In the genomic region with DNA sequence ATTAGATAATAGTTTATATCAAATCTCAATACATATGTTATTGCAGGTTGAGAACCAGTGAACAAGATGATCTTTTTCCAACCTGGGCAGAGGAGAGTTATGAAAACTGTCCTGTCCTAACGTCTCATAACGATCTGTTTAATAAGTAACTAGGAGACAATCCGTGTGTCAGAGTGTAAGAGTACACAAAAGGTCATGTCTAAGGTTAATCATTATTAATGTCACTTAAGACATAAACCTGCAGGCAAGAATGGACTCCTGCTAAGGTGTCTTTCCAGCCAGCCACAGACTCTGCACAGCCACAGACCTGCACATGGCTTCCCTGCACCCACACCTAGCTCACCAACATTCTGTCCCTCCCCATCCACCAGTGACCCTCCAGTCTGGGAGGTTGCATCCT, we compare ENCODE assay signal across 22 cellular contexts. TPM values are rescaled to one million over a fixed set of nuclear protein-coding genes. Genes with fewer than 3 reads are reported as not detected.
"Had no signal": no experiment of that assay in that cellular context is flagged by ENCODE, and none has a peak within 500 bp of the region (broad histone marks: within the 10 kb centered on the region; RNA-seq: fewer than 3 reads in every experiment).

No MANE protein-coding gene starts in this region.

- H3K4me3 ChIP-seq: body of pancreas, dorsolateral prefrontal cortex, lower lobe of right lung, ovary, thoracic aorta, upper lobe of right lung had no signal

- H3K4me1 Mint-ChIP-seq: activated CD4-positive, alpha-beta memory T cell treated with anti-CD3 and anti-CD28 coated beads, Interleukin-2, amount 10 ng/mL, durations not matched to agents 7 days and 5 days; activated naive CD8-positive, alpha-beta T cell treated with anti-CD3 and anti-CD28 coated beads for 36 hours; activated T-helper 17 cell treated with anti-CD3 and anti-CD28 coated beads, Interleukin-2, amount 50 U/mL, for 72 hours; natural killer cell; stimulated activated naive B cell treated with anti-CD40 and anti-IgM and Interleukin-4, amounts not matched to agents 10 μg/mL and 1 μg/mL and 100 μg/mL, for 72 hours had no signal

- H3K36me3 Mint-ChIP-seq: activated naive CD8-positive, alpha-beta T cell treated with anti-CD3 and anti-CD28 coated beads for 36 hours; natural killer cell; stimulated activated naive B cell treated with anti-CD40 and anti-IgM and Interleukin-4, amounts not matched to agents 10 μg/mL and 1 μg/mL and 100 μg/mL, for 72 hours had no signal

- H3K4me3 Mint-ChIP-seq: activated CD4-positive, alpha-beta memory T cell treated with anti-CD3 and anti-CD28 coated beads, Interleukin-2, amount 10 ng/mL, durations not matched to agents 7 days and 5 days; activated naive CD8-positive, alpha-beta T cell treated with anti-CD3 and anti-CD28 coated beads for 36 hours; activated T-helper 17 cell treated with anti-CD3 and anti-CD28 coated beads, Interleukin-2, amount 50 U/mL, for 72 hours; natural killer cell; stimulated activated naive B cell treated with anti-CD40 and anti-IgM and Interleukin-4, amounts not matched to agents 10 μg/mL and 1 μg/mL and 100 μg/mL, for 72 hours had no signal

- H3K4me1 ChIP-seq: body of pancreas, foreskin keratinocyte, lower lobe of right lung, upper lobe of right lung had no signal

- H3K27me3 ChIP-seq: body of pancreas, dorsolateral prefrontal cortex, ovary, upper lobe of right lung had no signal

- H3K36me3 ChIP-seq: lower lobe of right lung, ovary, thoracic aorta, upper lobe of right lung had no signal

- DNase-seq: activated CD4-positive, alpha-beta memory T cell treated with anti-CD3 and anti-CD28 coated beads, Interleukin-2, amount 10 ng/mL, durations not matched to agents 7 days and 5 days; activated naive CD4-positive, alpha-beta T cell; activated naive CD8-positive, alpha-beta T cell treated with anti-CD3 and anti-CD28 coated beads for 36 hours; activated T-cell treated with anti-CD3 and anti-CD28 coated beads, Interleukin-2, amount 50 U/mL, for 1 hour; amygdala; body of pancreas; dorsolateral prefrontal cortex; foreskin keratinocyte; glutamatergic neuron; hypothalamus; lower lobe of right lung; natural killer cell; ovary; stimulated activated naive B cell treated with anti-CD40 and anti-IgM and Interleukin-4, amounts not matched to agents 10 μg/mL and 1 μg/mL and 100 μg/mL, for 72 hours; upper lobe of right lung had no signal

- H3K27ac Mint-ChIP-seq: activated CD4-positive, alpha-beta memory T cell treated with anti-CD3 and anti-CD28 coated beads, Interleukin-2, amount 10 ng/mL, durations not matched to agents 7 days and 5 days; activated naive CD8-positive, alpha-beta T cell treated with anti-CD3 and anti-CD28 coated beads for 36 hours; activated T-helper 17 cell treated with anti-CD3 and anti-CD28 coated beads, Interleukin-2, amount 50 U/mL, for 72 hours; natural killer cell; stimulated activated naive B cell treated with anti-CD40 and anti-IgM and Interleukin-4, amounts not matched to agents 10 μg/mL and 1 μg/mL and 100 μg/mL, for 72 hours had no signal

- ATAC-seq: activated T-helper 17 cell treated with anti-CD3 and anti-CD28 coated beads, Interleukin-2, amount 50 U/mL, for 72 hours; body of pancreas; foreskin keratinocyte; lower lobe of right lung; natural killer cell; stimulated activated naive B cell treated with anti-CD40 and anti-IgM and Interleukin-4, amounts not matched to agents 10 μg/mL and 1 μg/mL and 100 μg/mL, for 72 hours; upper lobe of right lung had no signal

- H3K27ac ChIP-seq: body of pancreas, dorsolateral prefrontal cortex, foreskin keratinocyte, lower lobe of right lung, ovary, thoracic aorta, upper lobe of right lung had no signal

- H3K9me3 Mint-ChIP-seq: activated CD4-positive, alpha-beta memory T cell treated with anti-CD3 and anti-CD28 coated beads, Interleukin-2, amount 10 ng/mL, durations not matched to agents 7 days and 5 days; activated naive CD8-positive, alpha-beta T cell treated with anti-CD3 and anti-CD28 coated beads for 36 hours; activated T-helper 17 cell treated with anti-CD3 and anti-CD28 coated beads, Interleukin-2, amount 50 U/mL, for 72 hours; natural killer cell; stimulated activated naive B cell treated with anti-CD40 and anti-IgM and Interleukin-4, amounts not matched to agents 10 μg/mL and 1 μg/mL and 100 μg/mL, for 72 hours had no signal

- H3K9me3 ChIP-seq: body of pancreas, lower lobe of right lung, ovary, thoracic aorta, upper lobe of right lung had no signal

RNA-seq across cellular contexts. Expression of a gene that starts 10.1 kb away (rescaled TPM):
- total RNA-seq: activated CD4-positive, alpha-beta memory T cell treated with anti-CD3 and anti-CD28 coated beads, Interleukin-2, amount 10 ng/mL, durations not matched to agents 7 days and 5 days; activated naive CD8-positive, alpha-beta T cell treated with anti-CD3 and anti-CD28 coated beads for 36 hours; activated T-helper 17 cell treated with anti-CD3 and anti-CD28 coated beads, Interleukin-2, amount 50 U/mL, for 72 hours; fibroblast of lung; foreskin keratinocyte; natural killer cell; T-helper 2 cell treated with Interferon-gamma antibody and Interleukin-4, amounts not matched to agents 100 ng/mL and 5 ng/mL, for 36 hours had no signal

RNA-seq across cellular contexts. Expression of a gene that starts 40.2 kb away (rescaled TPM):
- total RNA-seq: activated naive CD8-positive, alpha-beta T cell treated with anti-CD3 and anti-CD28 coated beads for 36 hours; body of pancreas; cardiac septum; fibroblast of lung; foreskin keratinocyte; kidney epithelial cell; lower lobe of right lung; mesenteric fat pad; ovary; thoracic aorta; upper lobe of right lung had no signal
